Comparison of ENCODE assay signal across 18 cellular contexts in the genomic region with DNA sequence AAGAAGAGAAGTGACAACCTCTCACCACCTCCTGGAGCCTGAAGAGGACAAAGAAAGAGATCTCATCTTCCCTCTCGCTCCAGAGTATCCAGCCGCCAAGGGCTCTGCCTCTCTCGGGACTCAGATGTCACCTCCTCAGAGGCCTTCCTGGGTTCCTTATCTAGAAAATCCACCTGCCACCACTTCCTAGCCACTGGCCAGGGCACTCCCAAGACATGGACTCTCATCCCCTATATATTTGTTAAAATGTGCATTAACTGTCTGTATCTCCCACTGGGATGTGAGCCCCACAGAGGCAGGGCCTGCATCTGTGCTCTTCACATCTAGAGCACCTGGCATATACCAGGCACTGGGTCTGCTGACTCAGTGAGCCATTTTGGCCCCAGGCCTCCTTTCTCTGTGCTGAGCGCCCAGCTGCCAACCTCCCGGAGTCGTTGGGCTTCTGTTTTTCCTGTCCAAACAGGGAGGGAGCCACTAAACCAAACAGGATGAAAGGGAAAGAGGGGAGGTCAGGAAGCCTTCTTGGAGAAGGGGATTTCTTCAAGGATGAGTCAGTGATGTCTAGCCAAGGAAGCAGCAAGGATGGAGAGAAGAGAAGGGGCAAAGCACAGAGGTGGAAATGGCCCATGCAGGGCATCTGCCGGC. TPM values are rescaled to one million over a fixed set of nuclear protein-coding genes. Genes with fewer than 3 reads are reported as not detected.
DNase-seq lines count a peak whose midpoint lies in the region; ATAC-seq and TF ChIP-seq lines count a peak whose summit lies in the region.
"Had no signal": no experiment of that assay in that cellular context is flagged by ENCODE, and none has a peak within 500 bp of the region (broad histone marks: within the 10 kb centered on the region; RNA-seq: fewer than 3 reads in every experiment).

No MANE protein-coding gene starts in this region.

- peaks cover 14% of the 10 kb centered on the region for H3F3A ChIP-seq in PC-3 (ENCODE audit: low read length, unreplicated experiment)

- H3K4me3 Mint-ChIP-seq in osteocyte (ENCODE audit: unreplicated experiment): no peak overlapping the region
- H3K4me3 Mint-ChIP-seq: natural killer cell treated with Interleukin-12 subunit alpha and Interleukin-12 subunit beta and Interleukin-15 and Interleukin-18, amount 100 ng/mL, for 72 hours had no signal

- H3K27me3 ChIP-seq in BLaER1 (no peaks in the 10 kb centered on the region), PC-3 (ENCODE audit: low read length) (no peaks in the 10 kb centered on the region), HAP-1 (ENCODE audit: low read depth) (no peaks in the 10 kb centered on the region)
- H3K27me3 ChIP-seq: right atrium auricular region, upper lobe of left lung had no signal

- intact Hi-C loops in PC-3 (cut with micrococcal nuclease): no loop called here

- no peak overlapping the region for H3K4me3 ChIP-seq in BLaER1
- H3K4me3 ChIP-seq in PC-3 (ENCODE audit: low read length): no peak overlapping the region
- no peak overlapping the region for H3K4me3 ChIP-seq in HAP-1
- H3K4me3 ChIP-seq: right atrium auricular region, upper lobe of left lung had no signal

- H3K9me3 ChIP-seq in BLaER1 (no peaks in the 10 kb centered on the region), PC-3 (ENCODE audit: low read length) (no peaks in the 10 kb centered on the region), HAP-1 (no peaks in the 10 kb centered on the region)
- H3K9me3 ChIP-seq: right atrium auricular region, upper lobe of left lung had no signal

- BruUV-seq in PC-3 (replicated peaks; lab: Mats Ljungman, UMichigan): no TSS peak

- CTCF ChIA-PET in PC-3 (lab: Charles Lee): no interaction called here

- no peaks in the 10 kb centered on the region; the same call in 1 of the 2 replicates for H3K9me2 ChIP-seq in PC-3 (replicated peaks; ENCODE audit: low read length)

- in situ Hi-C loops in HAP-1 (cut with MboI; ENCODE audit: low sequenced_read_pairs): no loop called here

- peaks cover 14% of the 10 kb centered on the region for H3K4me1 ChIP-seq in BLaER1
- peaks cover 44% of the 10 kb centered on the region for H3K4me1 ChIP-seq in PC-3 (ENCODE audit: insufficient read depth, low read length)
- H3K4me1 ChIP-seq in HAP-1: no peaks in the 10 kb centered on the region

- H2AFZ ChIP-seq in PC-3 (ENCODE audit: low read length): peak overlapping the region; percentile 7

- TF ChIP-seq CTCF in PC-3 (conservative IDR thresholded peaks at IDR 0.05; ENCODE audit: low read depth, low read length) (no peak), osteocyte (IDR thresholded peaks at IDR 0.05) (no peak)

- peaks cover 59% of the 10 kb centered on the region for H3K79me2 ChIP-seq in PC-3 (ENCODE audit: low read length)

- H3K9me3 Mint-ChIP-seq in osteocyte (ENCODE audit: unreplicated experiment): no peaks in the 10 kb centered on the region
- H3K9me3 Mint-ChIP-seq: activated naive CD4-positive, alpha-beta T cell treated with anti-CD3 and anti-CD28 coated beads, Interleukin-2, amount 50 U/mL, for 72 hours; natural killer cell treated with Interleukin-12 subunit alpha and Interleukin-12 subunit beta and Interleukin-15 and Interleukin-18, amount 100 ng/mL, for 72 hours had no signal

- H3K27me3 Mint-ChIP-seq in osteocyte (ENCODE audit: unreplicated experiment): no peaks in the 10 kb centered on the region
- H3K27me3 Mint-ChIP-seq: natural killer cell treated with Interleukin-12 subunit alpha and Interleukin-12 subunit beta and Interleukin-15 and Interleukin-18, amount 100 ng/mL, for 72 hours had no signal

- H3K36me3 Mint-ChIP-seq in osteocyte (ENCODE audit: unreplicated experiment): peaks cover 2% of the 10 kb centered on the region
- H3K36me3 Mint-ChIP-seq: activated naive CD4-positive, alpha-beta T cell treated with anti-CD3 and anti-CD28 coated beads, Interleukin-2, amount 50 U/mL, for 72 hours; natural killer cell treated with Interleukin-12 subunit alpha and Interleukin-12 subunit beta and Interleukin-15 and Interleukin-18, amount 100 ng/mL, for 72 hours had no signal

- no peaks in the 10 kb centered on the region for H3K36me3 ChIP-seq in BLaER1
- H3K36me3 ChIP-seq in PC-3 (ENCODE audit: low read depth, low read length): 0 out of 2 replicates have a peak, but pooled peaks cover 3% of the 10 kb centered on the region
- H3K36me3 ChIP-seq in HAP-1 (replicated peaks): no peaks in the 10 kb centered on the region
- H3K36me3 ChIP-seq: right atrium auricular region, upper lobe of left lung had no signal

- ATAC-seq in PC-3: peak; percentile 37
- ATAC-seq: activated naive CD4-positive, alpha-beta T cell treated with anti-CD3 and anti-CD28 coated beads, Interleukin-2, amount 50 U/mL, for 72 hours; natural killer cell treated with Interleukin-12 subunit alpha and Interleukin-12 subunit beta and Interleukin-15 and Interleukin-18, amount 100 ng/mL, for 72 hours had no signal

- H3K9ac ChIP-seq in BLaER1: no peak overlapping the region
- H3K9ac ChIP-seq in PC-3 (ENCODE audit: low read length): peak overlapping the region; percentile 1; the same call in 1 of the 2 replicates

- peak overlapping the region; percentile 10; the same call in 1 of the 2 replicates for H3K4me2 ChIP-seq in BLaER1
- peak overlapping the region; percentile 7 for H3K4me2 ChIP-seq in PC-3 (ENCODE audit: low read length)

- peak; percentile 97 for DNase-seq in PC-3
- DNase-seq in dermis blood vessel endothelial cell: peak; percentile 15
- no peak for DNase-seq in osteocyte (ENCODE audit: extremely low spot score, unreplicated experiment)
- no peak for DNase-seq in hippocampal formation (lab: John Stamatoyannopoulos, UW)
- no peak for DNase-seq in NCI-H2029 (lab: John Stamatoyannopoulos, UW)
- DNase-seq in HAP-1 (ENCODE audit: low spot score in 2 of 2): no peak
- no peak for DNase-seq in UCSD-AML1 (lab: John Stamatoyannopoulos, UW; ENCODE audit: unreplicated experiment)
- DNase-seq: activated CD4-positive, alpha-beta T cell treated with anti-CD3 and anti-CD28 coated beads for 4 hours; activated T-cell treated with anti-CD3 and anti-CD28 coated beads for 4 hours; MM.1S; NCI-H2081 treated with DMSO at 0.1 percent for 48 hours; NCI-H748 treated with DMSO at 0.1 percent for 48 hours; stimulated activated CD4-positive, alpha-beta T cell treated with anti-CD3 and anti-CD28 coated beads, Interleukin-4, amount 100 ng/mL, for 1 hour; upper lobe of left lung had no signal

- H3K27ac ChIP-seq in BLaER1 (no peak overlapping the region), PC-3 (ENCODE audit: low read length) (peak overlapping the region; percentile 55)
- H3K27ac ChIP-seq: right atrium auricular region, upper lobe of left lung had no signal

- no peaks in the 10 kb centered on the region for H4K20me1 ChIP-seq in BLaER1
- no peaks in the 10 kb centered on the region for H4K20me1 ChIP-seq in PC-3 (ENCODE audit: low read length)

- POLR2A ChIA-PET in PC-3 (lab: Charles Lee; ENCODE audit: unreplicated experiment): no interaction called here

- peaks cover 38% of the 10 kb centered on the region for H3K4me1 Mint-ChIP-seq in osteocyte (ENCODE audit: unreplicated experiment)

- H3K27ac Mint-ChIP-seq in osteocyte (ENCODE audit: unreplicated experiment): peak overlapping the region; percentile 78
- H3K27ac Mint-ChIP-seq: activated naive CD4-positive, alpha-beta T cell treated with anti-CD3 and anti-CD28 coated beads, Interleukin-2, amount 50 U/mL, for 72 hours; natural killer cell treated with Interleukin-12 subunit alpha and Interleukin-12 subunit beta and Interleukin-15 and Interleukin-18, amount 100 ng/mL, for 72 hours had no signal

RNA-seq across cellular contexts. Expression of a gene that starts 58.9 kb away (rescaled TPM):
- total RNA-seq in PC-3 (2014; rRNA removed) (143 and 193 TPM in 2 replicates), dermis blood vessel endothelial cell (under 0.01 and 0.05 TPM in 2 replicates), osteocyte (95.5 and 98.1 TPM in 2 replicates)
- total RNA-seq: activated naive CD4-positive, alpha-beta T cell treated with anti-CD3 and anti-CD28 coated beads, Interleukin-2, amount 50 U/mL, for 72 hours had no signal

Comparison
In these comparisons a context has a peak if more than half of its experiments do, and no peak if none do; other contexts are left out.
1. DNase-seq: peak in PC-3 (single experiment) and dermis blood vessel endothelial cell (single experiment); none in osteocyte (single experiment), hippocampal formation (0 of 2), NCI-H2029 (single experiment), HAP-1 (0 of 2) and UCSD-AML1 (single experiment).
2. RNA of a gene that starts 58.9 kb away (total RNA-seq): 143 to 193 TPM in PC-3 and 95.5 to 98.1 TPM in osteocyte; under 0.01 to 0.05 TPM in dermis blood vessel endothelial cell; every median in the first group is over 10 times any median in the second.